1 cellular context compared by ENCODE assay signal in the genomic region with DNA sequence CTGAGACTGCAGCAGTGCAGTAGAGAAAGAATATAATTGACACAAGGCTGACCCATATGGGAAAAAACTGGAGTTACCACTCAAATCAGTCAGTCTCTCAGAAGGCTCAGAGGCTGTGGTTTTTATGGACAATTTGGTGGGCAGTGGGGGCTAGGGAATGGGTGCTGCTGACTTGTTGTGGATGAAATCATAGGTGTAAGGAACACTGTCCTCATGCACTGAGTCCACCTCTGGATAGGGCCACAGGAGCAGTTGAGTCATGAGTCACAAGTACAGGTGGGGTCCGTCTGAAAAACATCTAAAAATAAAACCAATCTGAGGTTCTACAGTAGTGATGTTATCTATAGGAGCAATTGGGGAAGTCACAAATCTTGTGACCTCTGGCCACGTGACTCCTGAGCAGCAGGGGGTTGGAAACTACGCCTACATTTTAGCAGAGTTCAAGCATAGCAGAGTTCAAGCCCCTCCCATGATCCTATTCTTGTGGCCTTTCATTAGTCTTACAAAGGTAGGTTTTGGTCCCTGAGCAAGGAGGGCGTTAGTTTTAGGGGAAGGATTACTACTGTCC.
A peak's percentile ranks its signal among the peaks of the same experiment; 100 is the strongest.
TF ChIP-seq lines count a peak whose summit lies in the region.

No MANE protein-coding gene starts in this region.

TF ChIP-seq in K562, 482 proteins besides CTCF, POLR2A, EP300 and RAD21 (continued from another document and continues in another):
- TF ChIP-seq, protein P1, sequence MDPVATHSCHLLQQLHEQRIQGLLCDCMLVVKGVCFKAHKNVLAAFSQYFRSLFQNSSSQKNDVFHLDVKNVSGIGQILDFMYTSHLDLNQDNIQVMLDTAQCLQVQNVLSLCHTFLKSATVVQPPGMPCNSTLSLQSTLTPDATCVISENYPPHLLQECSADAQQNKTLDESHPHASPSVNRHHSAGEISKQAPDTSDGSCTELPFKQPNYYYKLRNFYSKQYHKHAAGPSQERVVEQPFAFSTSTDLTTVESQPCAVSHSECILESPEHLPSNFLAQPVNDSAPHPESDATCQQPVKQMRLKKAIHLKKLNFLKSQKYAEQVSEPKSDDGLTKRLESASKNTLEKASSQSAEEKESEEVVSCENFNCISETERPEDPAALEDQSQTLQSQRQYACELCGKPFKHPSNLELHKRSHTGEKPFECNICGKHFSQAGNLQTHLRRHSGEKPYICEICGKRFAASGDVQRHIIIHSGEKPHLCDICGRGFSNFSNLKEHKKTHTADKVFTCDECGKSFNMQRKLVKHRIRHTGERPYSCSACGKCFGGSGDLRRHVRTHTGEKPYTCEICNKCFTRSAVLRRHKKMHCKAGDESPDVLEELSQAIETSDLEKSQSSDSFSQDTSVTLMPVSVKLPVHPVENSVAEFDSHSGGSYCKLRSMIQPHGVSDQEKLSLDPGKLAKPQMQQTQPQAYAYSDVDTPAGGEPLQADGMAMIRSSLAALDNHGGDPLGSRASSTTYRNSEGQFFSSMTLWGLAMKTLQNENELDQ (CRISPR knock-in tag; IDR thresholded peaks at IDR 0.05; ENCODE audit: borderline replicate concordance), result no peak
- TF ChIP-seq, protein P2, sequence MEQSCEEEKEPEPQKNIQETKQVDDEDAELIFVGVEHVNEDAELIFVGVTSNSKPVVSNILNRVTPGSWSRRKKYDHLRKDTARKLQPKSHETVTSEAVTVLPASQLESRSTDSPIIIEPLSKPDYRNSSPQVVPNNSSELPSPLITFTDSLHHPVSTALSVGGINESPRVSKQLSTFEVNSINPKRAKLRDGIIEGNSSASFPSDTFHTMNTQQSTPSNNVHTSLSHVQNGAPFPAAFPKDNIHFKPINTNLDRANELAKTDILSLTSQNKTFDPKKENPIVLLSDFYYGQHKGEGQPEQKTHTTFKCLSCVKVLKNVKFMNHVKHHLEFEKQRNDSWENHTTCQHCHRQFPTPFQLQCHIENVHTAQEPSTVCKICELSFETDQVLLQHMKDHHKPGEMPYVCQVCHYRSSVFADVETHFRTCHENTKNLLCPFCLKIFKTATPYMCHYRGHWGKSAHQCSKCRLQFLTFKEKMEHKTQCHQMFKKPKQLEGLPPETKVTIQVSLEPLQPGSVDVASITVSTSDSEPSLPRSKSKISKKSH (CRISPR knock-in tag; IDR thresholded peaks at IDR 0.05), result no peak
- TF ChIP-seq SPI1 (IDR thresholded peaks at IDR 0.05; ENCODE audit: borderline replicate concordance, low read depth, low read length) (no peak), MTA1 (IDR thresholded peaks at IDR 0.05; ENCODE audit: borderline replicate concordance) (no peak), MYC (IDR thresholded peaks at IDR 0.05; ENCODE audit: low read depth, low read length) (no peak), MYC (CRISPR knock-in tag; IDR thresholded peaks at IDR 0.05; ENCODE audit: borderline replicate concordance, low read depth) (no peak), KDM1A (IDR thresholded peaks at IDR 0.05) (peak in 1 of 2 experiments; percentile 45; a peak in 1 of 4 replicates), MTA3 (IDR thresholded peaks at IDR 0.05; ENCODE audit: borderline replicate concordance) (no peak), HOXB6 (CRISPR knock-in tag; IDR thresholded peaks at IDR 0.05; ENCODE audit: borderline replicate concordance) (no peak), BCOR (IDR thresholded peaks at IDR 0.05) (no peak), ZNF253 (CRISPR knock-in tag; conservative IDR thresholded peaks at IDR 0.05) (no peak), MAFF (IDR thresholded peaks at IDR 0.05; ENCODE audit: low read length) (no peak), ZNF140 (CRISPR knock-in tag; IDR thresholded peaks at IDR 0.05) (no peak), HNRNPLL (IDR thresholded peaks at IDR 0.05; ENCODE audit: low read depth, low read length, poor library complexity, severe bottlenecking) (no peak), TGIF2 (CRISPR knock-in tag; IDR thresholded peaks at IDR 0.05) (no peak), ZNF239 (CRISPR knock-in tag; IDR thresholded peaks at IDR 0.05) (no peak), CCAR2 (IDR thresholded peaks at IDR 0.05; ENCODE audit: low read depth, low read length) (no peak), ZNF696 (CRISPR knock-in tag; conservative IDR thresholded peaks at IDR 0.05) (no peak), NR2C1 (IDR thresholded peaks at IDR 0.05) (peak; percentile 42; the same call in 1 of the 2 replicates), NR2C1 (tag; IDR thresholded peaks at IDR 0.05) (peak; percentile 47), MTF1 (CRISPR knock-in tag; IDR thresholded peaks at IDR 0.05; ENCODE audit: borderline replicate concordance) (no peak), CBFA2T2 (conservative IDR thresholded peaks at IDR 0.05) (0 out of 2 replicates have a peak, but pooled peaks have one; percentile 7), GABPB1 (CRISPR knock-in tag; IDR thresholded peaks at IDR 0.05) (no peak), ARHGAP35 (IDR thresholded peaks at IDR 0.05; ENCODE audit: partially characterized antibody) (no peak), ELF2 (CRISPR knock-in tag; IDR thresholded peaks at IDR 0.05) (no peak), FOSL1 (tag; conservative IDR thresholded peaks at IDR 0.05) (no peak), ARNT (IDR thresholded peaks at IDR 0.05) (no peak), NFIX (CRISPR knock-in tag; IDR thresholded peaks at IDR 0.05; ENCODE audit: low read depth) (no peak), SMAD3 (CRISPR knock-in tag; conservative IDR thresholded peaks at IDR 0.05) (no peak), CBFB (CRISPR knock-in tag; IDR thresholded peaks at IDR 0.05) (no peak), ZC3H4 (CRISPR knock-in tag; IDR thresholded peaks at IDR 0.05; ENCODE audit: borderline replicate concordance) (no peak), STAT5B (CRISPR knock-in tag; IDR thresholded peaks at IDR 0.05) (no peak), YY1 (IDR thresholded peaks at IDR 0.05; ENCODE audit: borderline replicate concordance in 1 of 3, control insufficient read depth in 1 of 3, extremely low read depth in 1 of 3, insufficient read depth in 3 of 3, insufficient read length in 1 of 3, insufficient replicate concordance in 2 of 3, low read depth in 1 of 3, low read length in 2 of 3) (no peak), SNRNP70 (optimal IDR thresholded peaks at IDR 0.05; ENCODE audit: low read depth, low read length) (no peak), CBX8 (IDR thresholded peaks at IDR 0.05; ENCODE audit: borderline replicate concordance, extremely low read depth, low read depth, low read length, poor library complexity, severe bottlenecking) (no peak)
- TF ChIP-seq, protein P3, sequence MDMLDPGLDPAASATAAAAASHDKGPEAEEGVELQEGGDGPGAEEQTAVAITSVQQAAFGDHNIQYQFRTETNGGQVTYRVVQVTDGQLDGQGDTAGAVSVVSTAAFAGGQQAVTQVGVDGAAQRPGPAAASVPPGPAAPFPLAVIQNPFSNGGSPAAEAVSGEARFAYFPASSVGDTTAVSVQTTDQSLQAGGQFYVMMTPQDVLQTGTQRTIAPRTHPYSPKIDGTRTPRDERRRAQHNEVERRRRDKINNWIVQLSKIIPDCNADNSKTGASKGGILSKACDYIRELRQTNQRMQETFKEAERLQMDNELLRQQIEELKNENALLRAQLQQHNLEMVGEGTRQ (CRISPR knock-in tag; IDR thresholded peaks at IDR 0.05), result peak; percentile 81
- TF ChIP-seq, protein P4, sequence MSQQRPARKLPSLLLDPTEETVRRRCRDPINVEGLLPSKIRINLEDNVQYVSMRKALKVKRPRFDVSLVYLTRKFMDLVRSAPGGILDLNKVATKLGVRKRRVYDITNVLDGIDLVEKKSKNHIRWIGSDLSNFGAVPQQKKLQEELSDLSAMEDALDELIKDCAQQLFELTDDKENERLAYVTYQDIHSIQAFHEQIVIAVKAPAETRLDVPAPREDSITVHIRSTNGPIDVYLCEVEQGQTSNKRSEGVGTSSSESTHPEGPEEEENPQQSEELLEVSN (IDR thresholded peaks at IDR 0.05; ENCODE audit: borderline replicate concordance in 1 of 2, extremely low read depth in 1 of 2, insufficient read depth in 1 of 2, insufficient read length in 1 of 2, low read depth in 1 of 2, low read length in 1 of 2, poor library complexity in 1 of 2, severe bottlenecking in 1 of 2), result no peak
- TF ChIP-seq, protein P5, sequence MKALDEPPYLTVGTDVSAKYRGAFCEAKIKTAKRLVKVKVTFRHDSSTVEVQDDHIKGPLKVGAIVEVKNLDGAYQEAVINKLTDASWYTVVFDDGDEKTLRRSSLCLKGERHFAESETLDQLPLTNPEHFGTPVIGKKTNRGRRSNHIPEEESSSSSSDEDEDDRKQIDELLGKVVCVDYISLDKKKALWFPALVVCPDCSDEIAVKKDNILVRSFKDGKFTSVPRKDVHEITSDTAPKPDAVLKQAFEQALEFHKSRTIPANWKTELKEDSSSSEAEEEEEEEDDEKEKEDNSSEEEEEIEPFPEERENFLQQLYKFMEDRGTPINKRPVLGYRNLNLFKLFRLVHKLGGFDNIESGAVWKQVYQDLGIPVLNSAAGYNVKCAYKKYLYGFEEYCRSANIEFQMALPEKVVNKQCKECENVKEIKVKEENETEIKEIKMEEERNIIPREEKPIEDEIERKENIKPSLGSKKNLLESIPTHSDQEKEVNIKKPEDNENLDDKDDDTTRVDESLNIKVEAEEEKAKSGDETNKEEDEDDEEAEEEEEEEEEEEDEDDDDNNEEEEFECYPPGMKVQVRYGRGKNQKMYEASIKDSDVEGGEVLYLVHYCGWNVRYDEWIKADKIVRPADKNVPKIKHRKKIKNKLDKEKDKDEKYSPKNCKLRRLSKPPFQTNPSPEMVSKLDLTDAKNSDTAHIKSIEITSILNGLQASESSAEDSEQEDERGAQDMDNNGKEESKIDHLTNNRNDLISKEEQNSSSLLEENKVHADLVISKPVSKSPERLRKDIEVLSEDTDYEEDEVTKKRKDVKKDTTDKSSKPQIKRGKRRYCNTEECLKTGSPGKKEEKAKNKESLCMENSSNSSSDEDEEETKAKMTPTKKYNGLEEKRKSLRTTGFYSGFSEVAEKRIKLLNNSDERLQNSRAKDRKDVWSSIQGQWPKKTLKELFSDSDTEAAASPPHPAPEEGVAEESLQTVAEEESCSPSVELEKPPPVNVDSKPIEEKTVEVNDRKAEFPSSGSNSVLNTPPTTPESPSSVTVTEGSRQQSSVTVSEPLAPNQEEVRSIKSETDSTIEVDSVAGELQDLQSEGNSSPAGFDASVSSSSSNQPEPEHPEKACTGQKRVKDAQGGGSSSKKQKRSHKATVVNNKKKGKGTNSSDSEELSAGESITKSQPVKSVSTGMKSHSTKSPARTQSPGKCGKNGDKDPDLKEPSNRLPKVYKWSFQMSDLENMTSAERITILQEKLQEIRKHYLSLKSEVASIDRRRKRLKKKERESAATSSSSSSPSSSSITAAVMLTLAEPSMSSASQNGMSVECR (CRISPR knock-in tag; IDR thresholded peaks at IDR 0.05), result no peak
- TF ChIP-seq, protein P6, sequence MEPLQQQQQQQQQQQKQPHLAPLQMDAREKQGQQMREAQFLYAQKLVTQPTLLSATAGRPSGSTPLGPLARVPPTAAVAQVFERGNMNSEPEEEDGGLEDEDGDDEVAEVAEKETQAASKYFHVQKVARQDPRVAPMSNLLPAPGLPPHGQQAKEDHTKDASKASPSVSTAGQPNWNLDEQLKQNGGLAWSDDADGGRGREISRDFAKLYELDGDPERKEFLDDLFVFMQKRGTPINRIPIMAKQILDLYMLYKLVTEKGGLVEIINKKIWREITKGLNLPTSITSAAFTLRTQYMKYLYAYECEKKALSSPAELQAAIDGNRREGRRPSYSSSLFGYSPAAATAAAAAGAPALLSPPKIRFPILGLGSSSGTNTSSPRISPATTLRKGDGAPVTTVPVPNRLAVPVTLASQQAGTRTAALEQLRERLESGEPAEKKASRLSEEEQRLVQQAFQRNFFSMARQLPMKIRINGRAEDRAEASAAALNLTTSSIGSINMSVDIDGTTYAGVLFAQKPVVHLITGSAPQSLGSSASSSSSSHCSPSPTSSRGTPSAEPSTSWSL (CRISPR knock-in tag; IDR thresholded peaks at IDR 0.05; ENCODE audit: borderline replicate concordance), result no peak
- TF ChIP-seq, protein P7, sequence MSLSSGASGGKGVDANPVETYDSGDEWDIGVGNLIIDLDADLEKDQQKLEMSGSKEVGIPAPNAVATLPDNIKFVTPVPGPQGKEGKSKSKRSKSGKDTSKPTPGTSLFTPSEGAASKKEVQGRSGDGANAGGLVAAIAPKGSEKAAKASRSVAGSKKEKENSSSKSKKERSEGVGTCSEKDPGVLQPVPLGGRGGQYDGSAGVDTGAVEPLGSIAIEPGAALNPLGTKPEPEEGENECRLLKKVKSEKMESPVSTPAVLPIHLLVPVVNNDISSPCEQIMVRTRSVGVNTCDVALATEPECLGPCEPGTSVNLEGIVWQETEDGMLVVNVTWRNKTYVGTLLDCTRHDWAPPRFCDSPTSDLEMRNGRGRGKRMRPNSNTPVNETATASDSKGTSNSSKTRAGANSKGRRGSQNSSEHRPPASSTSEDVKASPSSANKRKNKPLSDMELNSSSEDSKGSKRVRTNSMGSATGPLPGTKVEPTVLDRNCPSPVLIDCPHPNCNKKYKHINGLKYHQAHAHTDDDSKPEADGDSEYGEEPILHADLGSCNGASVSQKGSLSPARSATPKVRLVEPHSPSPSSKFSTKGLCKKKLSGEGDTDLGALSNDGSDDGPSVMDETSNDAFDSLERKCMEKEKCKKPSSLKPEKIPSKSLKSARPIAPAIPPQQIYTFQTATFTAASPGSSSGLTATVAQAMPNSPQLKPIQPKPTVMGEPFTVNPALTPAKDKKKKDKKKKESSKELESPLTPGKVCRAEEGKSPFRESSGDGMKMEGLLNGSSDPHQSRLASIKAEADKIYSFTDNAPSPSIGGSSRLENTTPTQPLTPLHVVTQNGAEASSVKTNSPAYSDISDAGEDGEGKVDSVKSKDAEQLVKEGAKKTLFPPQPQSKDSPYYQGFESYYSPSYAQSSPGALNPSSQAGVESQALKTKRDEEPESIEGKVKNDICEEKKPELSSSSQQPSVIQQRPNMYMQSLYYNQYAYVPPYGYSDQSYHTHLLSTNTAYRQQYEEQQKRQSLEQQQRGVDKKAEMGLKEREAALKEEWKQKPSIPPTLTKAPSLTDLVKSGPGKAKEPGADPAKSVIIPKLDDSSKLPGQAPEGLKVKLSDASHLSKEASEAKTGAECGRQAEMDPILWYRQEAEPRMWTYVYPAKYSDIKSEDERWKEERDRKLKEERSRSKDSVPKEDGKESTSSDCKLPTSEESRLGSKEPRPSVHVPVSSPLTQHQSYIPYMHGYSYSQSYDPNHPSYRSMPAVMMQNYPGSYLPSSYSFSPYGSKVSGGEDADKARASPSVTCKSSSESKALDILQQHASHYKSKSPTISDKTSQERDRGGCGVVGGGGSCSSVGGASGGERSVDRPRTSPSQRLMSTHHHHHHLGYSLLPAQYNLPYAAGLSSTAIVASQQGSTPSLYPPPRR (CRISPR knock-in tag; IDR thresholded peaks at IDR 0.05; ENCODE audit: borderline replicate concordance), result no peak
- TF ChIP-seq, protein P8, sequence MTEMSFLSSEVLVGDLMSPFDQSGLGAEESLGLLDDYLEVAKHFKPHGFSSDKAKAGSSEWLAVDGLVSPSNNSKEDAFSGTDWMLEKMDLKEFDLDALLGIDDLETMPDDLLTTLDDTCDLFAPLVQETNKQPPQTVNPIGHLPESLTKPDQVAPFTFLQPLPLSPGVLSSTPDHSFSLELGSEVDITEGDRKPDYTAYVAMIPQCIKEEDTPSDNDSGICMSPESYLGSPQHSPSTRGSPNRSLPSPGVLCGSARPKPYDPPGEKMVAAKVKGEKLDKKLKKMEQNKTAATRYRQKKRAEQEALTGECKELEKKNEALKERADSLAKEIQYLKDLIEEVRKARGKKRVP (CRISPR knock-in tag; IDR thresholded peaks at IDR 0.05), result no peak
- TF ChIP-seq, protein P9, sequence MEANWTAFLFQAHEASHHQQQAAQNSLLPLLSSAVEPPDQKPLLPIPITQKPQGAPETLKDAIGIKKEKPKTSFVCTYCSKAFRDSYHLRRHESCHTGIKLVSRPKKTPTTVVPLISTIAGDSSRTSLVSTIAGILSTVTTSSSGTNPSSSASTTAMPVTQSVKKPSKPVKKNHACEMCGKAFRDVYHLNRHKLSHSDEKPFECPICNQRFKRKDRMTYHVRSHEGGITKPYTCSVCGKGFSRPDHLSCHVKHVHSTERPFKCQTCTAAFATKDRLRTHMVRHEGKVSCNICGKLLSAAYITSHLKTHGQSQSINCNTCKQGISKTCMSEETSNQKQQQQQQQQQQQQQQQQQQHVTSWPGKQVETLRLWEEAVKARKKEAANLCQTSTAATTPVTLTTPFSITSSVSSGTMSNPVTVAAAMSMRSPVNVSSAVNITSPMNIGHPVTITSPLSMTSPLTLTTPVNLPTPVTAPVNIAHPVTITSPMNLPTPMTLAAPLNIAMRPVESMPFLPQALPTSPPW (CRISPR knock-in tag; IDR thresholded peaks at IDR 0.05), result 0 out of 2 replicates have a peak, but pooled peaks have one; percentile 25
